Comparison of ENCODE assay signal across 8 cellular contexts in genomic region chr2:206084870-206085741, GRCh38.
A peak's percentile ranks its signal among the peaks of the same experiment; 100 is the strongest.
DNase-seq lines count a peak whose midpoint lies in the region; ATAC-seq and TF ChIP-seq lines count a peak whose summit lies in the region.

No MANE protein-coding gene starts in this region.

- ATAC-seq in GM21619 (IDR thresholded peaks at IDR 0.05; ENCODE audit: unreplicated experiment) = peak; percentile 25

- peak overlapping the region; percentile 74 for H3K4me3 ChIP-seq in GM06990 (replicated peaks; ENCODE audit: low read depth, low read length)

- DNase-seq in GM06990 (ENCODE audit: extremely low read depth, insufficient read length) (peak; percentile 63), ecto neural progenitor cell (ENCODE audit: low spot score) (peak; percentile 64), medulla oblongata (ENCODE audit: extremely low spot score) (peak; percentile 35), NCI-H510A (lab: John Stamatoyannopoulos, UW) (no peak)
- DNase-seq in activated CD4-positive, alpha-beta T cell treated with anti-CD3 and anti-CD28 coated beads, Interleukin-2, amount 50 U/mL, for 4 hours = peak; percentile 19 to 21
- peak; percentile 16 to 18 for DNase-seq in stimulated activated CD8-positive, alpha-beta memory T cell treated with anti-CD3 and anti-CD28 coated beads, Interleukin-2, amount 100 ng/mL, for 48 hours (ENCODE audit: low read depth in 2 of 2)

- no peaks in the 10 kb centered on the region for H3K27me3 ChIP-seq in GM06990 (replicated peaks; ENCODE audit: control insufficient read depth, insufficient read depth, low read length)

- no peak for TF ChIP-seq RAD21 in Ishikawa (IDR thresholded peaks at IDR 0.05; ENCODE audit: low read depth)

- TF ChIP-seq EP300 in Ishikawa (IDR thresholded peaks at IDR 0.05; ENCODE audit: borderline replicate concordance) = no peak

- no peak for TF ChIP-seq CTCF in GM06990 (IDR thresholded peaks at IDR 0.05; ENCODE audit: insufficient read depth, low read length, poor library complexity, severe bottlenecking)

- H3K36me3 ChIP-seq in GM06990 (ENCODE audit: control insufficient read depth, insufficient read depth, low read length) = no peaks in the 10 kb centered on the region

TF ChIP-seq in Ishikawa, 13 proteins besides CTCF, POLR2A, EP300 and RAD21:
- 0 out of 2 replicates have a peak, but pooled peaks have one; percentile 1 for TF ChIP-seq TAF1 (IDR thresholded peaks at IDR 0.05; ENCODE audit: low read depth)
- TF ChIP-seq ZBTB7A (IDR thresholded peaks at IDR 0.05; ENCODE audit: low read depth) = 0 out of 2 replicates have a peak, but pooled peaks have one; percentile 53
- TF ChIP-seq FOXM1 (IDR thresholded peaks at IDR 0.05; ENCODE audit: borderline replicate concordance, low read depth) = no peak
